8 cellular contexts compared by ENCODE assay signal in genomic region chr9:76458903-76459690, GRCh38. TPM values are rescaled to one million over a fixed set of nuclear protein-coding genes. Genes with fewer than 3 reads are reported as not detected.
DNase-seq lines count a peak whose midpoint lies in the region; ATAC-seq and TF ChIP-seq lines count a peak whose summit lies in the region.

TSS of gene GCNT1 (plus strand) at chr9:76459182. CDS start at chr9:76502382, 43,200 bp downstream.

- peak within 1 kb of the TSS; percentile 70 for H3K27ac ChIP-seq in KOPT-K1 (ENCODE audit: low read depth, low read length, poor library complexity, severe bottlenecking)

- ATAC-seq in GM21825 (IDR thresholded peaks at IDR 0.05; ENCODE audit: unreplicated experiment): peak; percentile 86
- peak; percentile 95 for ATAC-seq in activated T-helper 17 cell treated with anti-CD3 and anti-CD28 coated beads, Interleukin-2, amount 50 U/mL, for 72 hours (replicated peaks)

- no peaks in the 10 kb centered on the region for H3K9me3 Mint-ChIP-seq in activated T-helper 17 cell treated with anti-CD3 and anti-CD28 coated beads, Interleukin-2, amount 50 U/mL, for 72 hours
- no peaks in the 10 kb centered on the region for H3K9me3 Mint-ChIP-seq in nephron
- no peaks in the 10 kb centered on the region for H3K9me3 Mint-ChIP-seq in stimulated activated naive CD8-positive, alpha-beta T cell treated with anti-CD3 and anti-CD28 coated beads, Interleukin-15, Interleukin-2, amounts not matched to agents 100 ng/mL and 50 ng/mL, for 24 hours

- no peaks in the 10 kb centered on the region for H3K27me3 Mint-ChIP-seq in activated T-helper 17 cell treated with anti-CD3 and anti-CD28 coated beads, Interleukin-2, amount 50 U/mL, for 72 hours
- peaks cover 41% of the 10 kb centered on the region for H3K27me3 Mint-ChIP-seq in nephron (ENCODE audit: low read depth)
- peaks cover 4% of the 10 kb centered on the region for H3K27me3 Mint-ChIP-seq in stimulated activated naive CD8-positive, alpha-beta T cell treated with anti-CD3 and anti-CD28 coated beads, Interleukin-15, Interleukin-2, amounts not matched to agents 100 ng/mL and 50 ng/mL, for 24 hours

- peak; percentile 90 for DNase-seq in EL
- DNase-seq in RPMI8226: peak; percentile 91
- DNase-seq in fibroblast of peridontal ligament (ENCODE audit: extremely low read depth): peak; percentile 66

- no peaks in the 10 kb centered on the region for H3K36me3 ChIP-seq in KOPT-K1 (ENCODE audit: insufficient read depth, low read length)

- TF ChIP-seq CTCF in nephron (IDR thresholded peaks at IDR 0.05; ENCODE audit: unreplicated experiment in 3 of 3): peak; percentile 20 to 36 (median 25)

- H3K9me3 ChIP-seq in KOPT-K1 (ENCODE audit: insufficient read depth, low read length, poor library complexity, severe bottlenecking): no peaks in the 10 kb centered on the region

- peak within 1 kb of the TSS; percentile 80 for H3K4me3 Mint-ChIP-seq in activated T-helper 17 cell treated with anti-CD3 and anti-CD28 coated beads, Interleukin-2, amount 50 U/mL, for 72 hours
- H3K4me3 Mint-ChIP-seq in nephron: peak within 1 kb of the TSS; percentile 85 to 89 (median 86)
- H3K4me3 Mint-ChIP-seq in stimulated activated naive CD8-positive, alpha-beta T cell treated with anti-CD3 and anti-CD28 coated beads, Interleukin-15, Interleukin-2, amounts not matched to agents 100 ng/mL and 50 ng/mL, for 24 hours: peak within 1 kb of the TSS; percentile 94

- peaks cover 17% of the 10 kb centered on the region for H3K4me1 Mint-ChIP-seq in activated T-helper 17 cell treated with anti-CD3 and anti-CD28 coated beads, Interleukin-2, amount 50 U/mL, for 72 hours
- H3K4me1 Mint-ChIP-seq in nephron: peaks cover 19% of the 10 kb centered on the region
- peaks cover 44% of the 10 kb centered on the region for H3K4me1 Mint-ChIP-seq in stimulated activated naive CD8-positive, alpha-beta T cell treated with anti-CD3 and anti-CD28 coated beads, Interleukin-15, Interleukin-2, amounts not matched to agents 100 ng/mL and 50 ng/mL, for 24 hours (ENCODE audit: low read depth)

- peak within 1 kb of the TSS; percentile 63 for H3K27ac Mint-ChIP-seq in activated T-helper 17 cell treated with anti-CD3 and anti-CD28 coated beads, Interleukin-2, amount 50 U/mL, for 72 hours
- no peak within 1 kb of the TSS for H3K27ac Mint-ChIP-seq in nephron
- H3K27ac Mint-ChIP-seq in stimulated activated naive CD8-positive, alpha-beta T cell treated with anti-CD3 and anti-CD28 coated beads, Interleukin-15, Interleukin-2, amounts not matched to agents 100 ng/mL and 50 ng/mL, for 24 hours: peak within 1 kb of the TSS; percentile 74

- H3K36me3 Mint-ChIP-seq in activated T-helper 17 cell treated with anti-CD3 and anti-CD28 coated beads, Interleukin-2, amount 50 U/mL, for 72 hours (ENCODE audit: low read depth): peaks cover 31% of the 10 kb centered on the region
- H3K36me3 Mint-ChIP-seq in nephron (ENCODE audit: low read depth): no peaks in the 10 kb centered on the region
- peaks cover 5% of the 10 kb centered on the region for H3K36me3 Mint-ChIP-seq in stimulated activated naive CD8-positive, alpha-beta T cell treated with anti-CD3 and anti-CD28 coated beads, Interleukin-15, Interleukin-2, amounts not matched to agents 100 ng/mL and 50 ng/mL, for 24 hours (ENCODE audit: low read depth)

RNA-seq across cellular contexts. Expression of gene GCNT1, which starts in this region (rescaled TPM):
- total RNA-seq in activated T-helper 17 cell treated with anti-CD3 and anti-CD28 coated beads, Interleukin-2, amount 50 U/mL, for 72 hours: 10 to 100 TPM in 1 of 2 donors, 1 to 10 TPM in 1; 8.7 to 11.4 TPM

Comparison
In these comparisons a context has a peak if more than half of its experiments do, and no peak if none do; other contexts are left out.
1. Peak in every context shown above with its lines: DNase-seq, ATAC-seq and H3K27ac ChIP-seq.
2. H3K27ac Mint-ChIP-seq: peak in activated T-helper 17 cell treated with anti-CD3 and anti-CD28 coated beads, Interleukin-2, amount 50 U/mL, for 72 hours (single experiment) and stimulated activated naive CD8-positive, alpha-beta T cell treated with anti-CD3 and anti-CD28 coated beads, Interleukin-15, Interleukin-2, amounts not matched to agents 100 ng/mL and 50 ng/mL, for 24 hours (single experiment); none in nephron (0 of 3).